Comparison of ENCODE assay signal across 1 cellular context in the genomic region with DNA sequence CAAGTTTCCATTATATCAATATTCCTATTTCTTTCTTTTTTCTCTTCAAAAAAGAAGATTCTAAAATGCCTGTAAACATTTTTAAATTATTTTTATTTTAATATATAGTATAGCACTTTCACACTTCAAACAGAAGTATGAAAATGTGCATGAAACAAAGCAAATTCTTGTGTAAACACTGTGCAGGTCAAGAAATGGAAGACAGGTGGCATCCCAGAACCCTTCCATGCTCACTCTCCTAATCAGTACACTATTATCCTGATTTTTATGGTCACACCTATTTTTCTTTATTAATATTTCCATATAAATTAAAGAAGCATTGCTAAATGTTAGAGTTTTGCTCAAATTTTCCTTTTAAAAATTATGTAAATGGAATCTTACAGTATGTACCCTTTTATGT.
TF ChIP-seq lines count a peak whose summit lies in the region.

No MANE protein-coding gene starts in this region.

TF ChIP-seq in neural cell, 6 proteins besides CTCF, POLR2A, EP300 and RAD21 (continued from another document):
- TF ChIP-seq, protein P1, sequence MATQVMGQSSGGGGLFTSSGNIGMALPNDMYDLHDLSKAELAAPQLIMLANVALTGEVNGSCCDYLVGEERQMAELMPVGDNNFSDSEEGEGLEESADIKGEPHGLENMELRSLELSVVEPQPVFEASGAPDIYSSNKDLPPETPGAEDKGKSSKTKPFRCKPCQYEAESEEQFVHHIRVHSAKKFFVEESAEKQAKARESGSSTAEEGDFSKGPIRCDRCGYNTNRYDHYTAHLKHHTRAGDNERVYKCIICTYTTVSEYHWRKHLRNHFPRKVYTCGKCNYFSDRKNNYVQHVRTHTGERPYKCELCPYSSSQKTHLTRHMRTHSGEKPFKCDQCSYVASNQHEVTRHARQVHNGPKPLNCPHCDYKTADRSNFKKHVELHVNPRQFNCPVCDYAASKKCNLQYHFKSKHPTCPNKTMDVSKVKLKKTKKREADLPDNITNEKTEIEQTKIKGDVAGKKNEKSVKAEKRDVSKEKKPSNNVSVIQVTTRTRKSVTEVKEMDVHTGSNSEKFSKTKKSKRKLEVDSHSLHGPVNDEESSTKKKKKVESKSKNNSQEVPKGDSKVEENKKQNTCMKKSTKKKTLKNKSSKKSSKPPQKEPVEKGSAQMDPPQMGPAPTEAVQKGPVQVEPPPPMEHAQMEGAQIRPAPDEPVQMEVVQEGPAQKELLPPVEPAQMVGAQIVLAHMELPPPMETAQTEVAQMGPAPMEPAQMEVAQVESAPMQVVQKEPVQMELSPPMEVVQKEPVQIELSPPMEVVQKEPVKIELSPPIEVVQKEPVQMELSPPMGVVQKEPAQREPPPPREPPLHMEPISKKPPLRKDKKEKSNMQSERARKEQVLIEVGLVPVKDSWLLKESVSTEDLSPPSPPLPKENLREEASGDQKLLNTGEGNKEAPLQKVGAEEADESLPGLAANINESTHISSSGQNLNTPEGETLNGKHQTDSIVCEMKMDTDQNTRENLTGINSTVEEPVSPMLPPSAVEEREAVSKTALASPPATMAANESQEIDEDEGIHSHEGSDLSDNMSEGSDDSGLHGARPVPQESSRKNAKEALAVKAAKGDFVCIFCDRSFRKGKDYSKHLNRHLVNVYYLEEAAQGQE (IDR thresholded peaks at IDR 0.05; ENCODE audit: borderline replicate concordance): no peak
- TF ChIP-seq TAF1 (IDR thresholded peaks at IDR 0.05; ENCODE audit: low read depth): no peak
